Comparison of ENCODE assay signal across 9 cellular contexts in the genomic region with DNA sequence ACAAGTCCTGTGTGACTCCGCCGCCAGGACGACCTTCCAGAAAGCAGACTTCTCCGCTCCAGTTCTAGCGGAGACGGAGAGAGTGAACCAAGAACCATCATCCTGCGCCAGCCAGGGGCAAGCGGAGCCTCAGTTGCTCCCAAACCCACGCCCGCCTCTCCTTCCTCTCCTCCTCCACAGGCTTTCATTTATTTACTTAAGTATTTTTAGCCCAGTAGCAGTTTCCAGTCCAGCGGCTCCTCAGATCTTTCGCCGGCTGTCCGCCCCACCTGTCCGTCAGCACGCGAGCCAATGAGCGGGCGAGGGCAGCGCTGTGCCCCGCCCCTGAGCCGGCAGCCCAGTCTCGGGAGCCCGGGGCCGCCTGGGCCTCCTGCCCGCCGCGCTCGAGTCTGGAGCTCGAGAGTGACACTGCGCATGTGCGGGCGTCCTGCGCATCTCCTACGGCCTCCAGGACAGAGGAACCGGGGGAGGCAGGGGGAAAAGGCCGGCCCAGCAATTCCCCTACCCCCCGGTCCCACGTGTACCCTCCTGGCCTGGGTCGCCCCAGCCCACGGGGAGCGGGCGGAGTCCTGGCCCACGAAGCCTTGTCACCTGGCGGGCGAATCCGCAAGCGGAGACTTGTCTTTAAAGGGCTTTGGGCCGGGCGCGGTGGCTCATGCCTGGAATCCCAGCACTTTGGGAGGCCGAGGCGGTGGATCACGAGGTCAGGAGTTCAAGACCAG. TPM values are rescaled to one million over a fixed set of nuclear protein-coding genes. Genes with fewer than 3 reads are reported as not detected.
DNase-seq lines count a peak whose midpoint lies in the region; ATAC-seq and TF ChIP-seq lines count a peak whose summit lies in the region.
"Had no signal": no experiment of that assay in that cellular context is flagged by ENCODE, and none has a peak within 500 bp of the region (broad histone marks: within the 10 kb centered on the region; RNA-seq: fewer than 3 reads in every experiment).

Gene FALEC (plus strand): TSS at position 425 of the 722 bp plus-strand sequence.

- H3K9me3 ChIP-seq in right lobe of liver = no peaks in the 10 kb centered on the region

- H3K4me1 ChIP-seq in right lobe of liver = peaks cover 0 to 13% (median 5%) of the 10 kb centered on the region in 4 donors

- ATAC-seq in GM19372 (IDR thresholded peaks at IDR 0.05; ENCODE audit: low read depth, unreplicated experiment) = peak; percentile 98
- ATAC-seq in HG03521 (IDR thresholded peaks at IDR 0.05; ENCODE audit: unreplicated experiment) = peak; percentile 97
- peak; percentile 97 to 99 (median 98) for ATAC-seq in right lobe of liver

- peak; percentile 28 for TF ChIP-seq POLR2A in right lobe of liver (IDR thresholded peaks at IDR 0.05)

- H3K36me3 ChIP-seq in right lobe of liver = peaks cover 0 to 3% (median 0%) of the 10 kb centered on the region in 4 donors

- peak; percentile 96 for DNase-seq in NCI-H748 (lab: John Stamatoyannopoulos, UW; ENCODE audit: unreplicated experiment)
- DNase-seq in activated CD4-positive, alpha-beta T cell treated with anti-CD3 and anti-CD28 coated beads, Interleukin-2, amount 50 U/mL, for 24 hours (ENCODE audit: low read depth in 1 of 2, low spot score in 1 of 2) = peak; percentile 86
- DNase-seq in dermis blood vessel endothelial cell = peak; percentile 97
- DNase-seq in right lobe of liver = peak; percentile 98 to 99 (median 99)
- DNase-seq in stimulated activated CD4-positive, alpha-beta T cell treated with anti-CD3 and anti-CD28 coated beads, Interleukin-4, amount 100 ng/mL, for 24 hours = peak; percentile 91

- intact Hi-C loops in right lobe of liver (cut with DNase I) = loop anchor here in 1 of 2 donors (10.0 kb wide), 1 partner anchor 51 kb away; no protein-coding TSS in a partner anchor

- H3K27ac ChIP-seq in C4-2B (peak within 1 kb of the TSS; percentile 75), right lobe of liver (peak within 1 kb of the TSS; percentile 35 to 73 (median 67))

- H3K27me3 ChIP-seq in right lobe of liver = no peaks in the 10 kb centered on the region

- 0% methylated on average over 19 of the region's 54 CpGs for WGBS in right lobe of liver (ENCODE audit: insufficient coverage, low coverage, low lambda C conversion rate, missing lambda C conversion rate)

- H3K4me3 ChIP-seq in right lobe of liver = peak within 1 kb of the TSS; percentile 31 to 58 (median 56)

- TF ChIP-seq CTCF in C4-2B (conservative IDR thresholded peaks at IDR 0.05) = no peak
- peak in 1 of 4 donors; percentile 16 for TF ChIP-seq CTCF in right lobe of liver (IDR thresholded peaks at IDR 0.05)

RNA-seq across cellular contexts. Expression of gene FALEC, which starts in this region (rescaled TPM):
- total RNA-seq in dermis blood vessel endothelial cell (not detected in 2 replicates), right lobe of liver (not detected)
- total RNA-seq: subcutaneous adipose tissue had no signal

Comparison
In these comparisons a context has a peak if more than half of its experiments do, and no peak if none do; other contexts are left out.
1. Peak in every context shown above with its lines: DNase-seq, ATAC-seq, H3K4me3 ChIP-seq and H3K27ac ChIP-seq.
2. Peak in DNase-seq in dermis blood vessel endothelial cell; RNA of the gene not detected or under 1 TPM.
3. Peak in DNase-seq, ATAC-seq, H3K4me3 ChIP-seq and H3K27ac ChIP-seq in right lobe of liver; RNA of the gene not detected or under 1 TPM.